In the genomic region with DNA sequence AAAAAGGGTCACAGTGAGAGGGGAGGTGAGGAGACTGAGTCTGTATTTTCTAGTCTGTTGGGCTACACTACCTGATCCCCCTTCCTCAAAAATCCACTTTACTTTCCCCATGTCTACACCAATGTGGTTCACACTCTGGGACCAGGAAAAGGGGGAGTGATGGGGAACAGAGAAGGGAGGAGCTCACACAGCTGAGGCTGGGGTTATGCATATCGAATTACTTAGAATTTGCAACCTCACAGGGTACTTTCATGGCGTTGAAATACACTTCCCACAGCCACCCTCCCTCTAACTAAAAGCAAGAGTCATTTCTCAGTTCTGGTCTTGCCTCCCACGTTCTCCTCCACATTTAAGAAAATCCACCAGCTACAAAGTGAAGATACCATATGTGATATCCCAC, we compare ENCODE assay signal across 1 cellular context.
TF ChIP-seq lines count a peak whose summit lies in the region.

No MANE protein-coding gene starts in this region.

TF ChIP-seq in HEK293, 187 proteins besides CTCF, POLR2A, EP300 and RAD21 (continued from another document):
- TF ChIP-seq, protein P1, sequence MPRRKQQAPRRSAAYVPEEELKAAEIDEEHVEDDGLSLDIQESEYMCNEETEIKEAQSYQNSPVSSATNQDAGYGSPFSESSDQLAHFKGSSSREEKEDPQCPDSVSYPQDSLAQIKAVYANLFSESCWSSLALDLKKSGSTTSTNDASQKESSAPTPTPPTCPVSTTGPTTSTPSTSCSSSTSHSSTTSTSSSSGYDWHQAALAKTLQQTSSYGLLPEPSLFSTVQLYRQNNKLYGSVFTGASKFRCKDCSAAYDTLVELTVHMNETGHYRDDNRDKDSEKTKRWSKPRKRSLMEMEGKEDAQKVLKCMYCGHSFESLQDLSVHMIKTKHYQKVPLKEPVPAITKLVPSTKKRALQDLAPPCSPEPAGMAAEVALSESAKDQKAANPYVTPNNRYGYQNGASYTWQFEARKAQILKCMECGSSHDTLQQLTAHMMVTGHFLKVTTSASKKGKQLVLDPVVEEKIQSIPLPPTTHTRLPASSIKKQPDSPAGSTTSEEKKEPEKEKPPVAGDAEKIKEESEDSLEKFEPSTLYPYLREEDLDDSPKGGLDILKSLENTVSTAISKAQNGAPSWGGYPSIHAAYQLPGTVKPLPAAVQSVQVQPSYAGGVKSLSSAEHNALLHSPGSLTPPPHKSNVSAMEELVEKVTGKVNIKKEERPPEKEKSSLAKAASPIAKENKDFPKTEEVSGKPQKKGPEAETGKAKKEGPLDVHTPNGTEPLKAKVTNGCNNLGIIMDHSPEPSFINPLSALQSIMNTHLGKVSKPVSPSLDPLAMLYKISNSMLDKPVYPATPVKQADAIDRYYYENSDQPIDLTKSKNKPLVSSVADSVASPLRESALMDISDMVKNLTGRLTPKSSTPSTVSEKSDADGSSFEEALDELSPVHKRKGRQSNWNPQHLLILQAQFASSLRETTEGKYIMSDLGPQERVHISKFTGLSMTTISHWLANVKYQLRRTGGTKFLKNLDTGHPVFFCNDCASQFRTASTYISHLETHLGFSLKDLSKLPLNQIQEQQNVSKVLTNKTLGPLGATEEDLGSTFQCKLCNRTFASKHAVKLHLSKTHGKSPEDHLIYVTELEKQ (tag by site-specific recombination; IDR thresholded peaks at IDR 0.05; ENCODE audit: borderline replicate concordance): no peak
- TF ChIP-seq, protein P2, sequence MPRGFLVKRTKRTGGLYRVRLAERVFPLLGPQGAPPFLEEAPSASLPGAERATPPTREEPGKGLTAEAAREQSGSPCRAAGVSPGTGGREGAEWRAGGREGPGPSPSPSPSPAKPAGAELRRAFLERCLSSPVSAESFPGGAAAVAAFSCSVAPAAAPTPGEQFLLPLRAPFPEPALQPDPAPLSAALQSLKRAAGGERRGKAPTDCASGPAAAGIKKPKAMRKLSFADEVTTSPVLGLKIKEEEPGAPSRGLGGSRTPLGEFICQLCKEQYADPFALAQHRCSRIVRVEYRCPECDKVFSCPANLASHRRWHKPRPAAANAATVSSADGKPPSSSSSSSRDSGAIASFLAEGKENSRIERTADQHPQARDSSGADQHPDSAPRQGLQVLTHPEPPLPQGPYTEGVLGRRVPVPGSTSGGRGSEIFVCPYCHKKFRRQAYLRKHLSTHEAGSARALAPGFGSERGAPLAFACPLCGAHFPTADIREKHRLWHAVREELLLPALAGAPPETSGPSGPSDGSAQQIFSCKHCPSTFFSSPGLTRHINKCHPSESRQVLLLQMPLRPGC (tag by site-specific recombination; IDR thresholded peaks at IDR 0.05): no peak
